1 cellular context compared by ENCODE assay signal in the genomic region with DNA sequence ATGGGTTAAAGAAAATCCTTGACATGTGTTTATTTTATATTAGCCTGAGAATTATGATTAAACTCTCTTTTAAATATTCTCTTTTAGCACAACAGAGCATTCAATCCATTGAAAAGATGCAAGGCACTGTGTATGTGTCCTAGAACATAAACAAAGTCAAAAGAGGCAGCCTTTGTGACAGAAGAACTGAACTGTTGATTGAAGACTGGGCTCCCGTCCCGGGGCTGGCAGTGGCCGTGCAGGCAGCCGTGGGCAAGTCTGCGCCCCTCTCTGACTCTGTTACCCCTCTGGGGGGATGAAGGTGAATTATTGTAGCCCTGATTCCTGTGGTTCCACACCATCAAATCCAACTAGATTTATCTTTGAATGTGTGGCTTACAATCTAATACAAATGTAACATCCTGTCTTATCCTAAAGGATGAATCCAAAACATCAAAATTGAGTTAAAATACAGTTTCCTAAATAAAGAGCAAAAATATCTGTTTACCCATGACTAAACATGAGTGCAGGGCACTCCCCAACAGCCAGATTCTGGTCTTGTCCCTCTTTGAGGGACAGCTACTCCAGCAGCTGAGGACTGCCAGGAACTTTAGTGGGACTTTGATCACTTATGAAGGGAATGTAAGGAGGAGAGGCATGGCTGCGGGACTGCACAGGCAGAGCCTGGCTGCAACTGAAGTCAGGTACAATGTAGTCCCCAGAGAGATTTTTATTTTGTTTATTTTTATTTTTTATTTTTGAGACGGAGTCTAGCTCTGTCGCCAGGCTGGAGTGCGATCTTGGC.
TF ChIP-seq lines count a peak whose summit lies in the region.

No MANE protein-coding gene starts in this region.

TF ChIP-seq in HepG2, 621 proteins besides CTCF, POLR2A, EP300 and RAD21 (continued from another document):
- TF ChIP-seq, protein P1, sequence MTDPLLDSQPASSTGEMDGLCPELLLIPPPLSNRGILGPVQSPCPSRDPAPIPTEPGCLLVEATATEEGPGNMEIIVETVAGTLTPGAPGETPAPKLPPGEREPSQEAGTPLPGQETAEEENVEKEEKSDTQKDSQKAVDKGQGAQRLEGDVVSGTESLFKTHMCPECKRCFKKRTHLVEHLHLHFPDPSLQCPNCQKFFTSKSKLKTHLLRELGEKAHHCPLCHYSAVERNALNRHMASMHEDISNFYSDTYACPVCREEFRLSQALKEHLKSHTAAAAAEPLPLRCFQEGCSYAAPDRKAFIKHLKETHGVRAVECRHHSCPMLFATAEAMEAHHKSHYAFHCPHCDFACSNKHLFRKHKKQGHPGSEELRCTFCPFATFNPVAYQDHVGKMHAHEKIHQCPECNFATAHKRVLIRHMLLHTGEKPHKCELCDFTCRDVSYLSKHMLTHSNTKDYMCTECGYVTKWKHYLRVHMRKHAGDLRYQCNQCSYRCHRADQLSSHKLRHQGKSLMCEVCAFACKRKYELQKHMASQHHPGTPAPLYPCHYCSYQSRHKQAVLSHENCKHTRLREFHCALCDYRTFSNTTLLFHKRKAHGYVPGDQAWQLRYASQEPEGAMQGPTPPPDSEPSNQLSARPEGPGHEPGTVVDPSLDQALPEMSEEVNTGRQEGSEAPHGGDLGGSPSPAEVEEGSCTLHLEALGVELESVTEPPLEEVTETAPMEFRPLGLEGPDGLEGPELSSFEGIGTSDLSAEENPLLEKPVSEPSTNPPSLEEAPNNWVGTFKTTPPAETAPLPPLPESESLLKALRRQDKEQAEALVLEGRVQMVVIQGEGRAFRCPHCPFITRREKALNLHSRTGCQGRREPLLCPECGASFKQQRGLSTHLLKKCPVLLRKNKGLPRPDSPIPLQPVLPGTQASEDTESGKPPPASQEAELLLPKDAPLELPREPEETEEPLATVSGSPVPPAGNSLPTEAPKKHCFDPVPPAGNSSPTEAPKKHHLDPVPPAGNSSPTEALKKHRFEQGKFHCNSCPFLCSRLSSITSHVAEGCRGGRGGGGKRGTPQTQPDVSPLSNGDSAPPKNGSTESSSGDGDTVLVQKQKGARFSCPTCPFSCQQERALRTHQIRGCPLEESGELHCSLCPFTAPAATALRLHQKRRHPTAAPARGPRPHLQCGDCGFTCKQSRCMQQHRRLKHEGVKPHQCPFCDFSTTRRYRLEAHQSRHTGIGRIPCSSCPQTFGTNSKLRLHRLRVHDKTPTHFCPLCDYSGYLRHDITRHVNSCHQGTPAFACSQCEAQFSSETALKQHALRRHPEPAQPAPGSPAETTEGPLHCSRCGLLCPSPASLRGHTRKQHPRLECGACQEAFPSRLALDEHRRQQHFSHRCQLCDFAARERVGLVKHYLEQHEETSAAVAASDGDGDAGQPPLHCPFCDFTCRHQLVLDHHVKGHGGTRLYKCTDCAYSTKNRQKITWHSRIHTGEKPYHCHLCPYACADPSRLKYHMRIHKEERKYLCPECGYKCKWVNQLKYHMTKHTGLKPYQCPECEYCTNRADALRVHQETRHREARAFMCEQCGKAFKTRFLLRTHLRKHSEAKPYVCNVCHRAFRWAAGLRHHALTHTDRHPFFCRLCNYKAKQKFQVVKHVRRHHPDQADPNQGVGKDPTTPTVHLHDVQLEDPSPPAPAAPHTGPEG (CRISPR knock-in tag; IDR thresholded peaks at IDR 0.05), result no peak
- TF ChIP-seq, protein P2, sequence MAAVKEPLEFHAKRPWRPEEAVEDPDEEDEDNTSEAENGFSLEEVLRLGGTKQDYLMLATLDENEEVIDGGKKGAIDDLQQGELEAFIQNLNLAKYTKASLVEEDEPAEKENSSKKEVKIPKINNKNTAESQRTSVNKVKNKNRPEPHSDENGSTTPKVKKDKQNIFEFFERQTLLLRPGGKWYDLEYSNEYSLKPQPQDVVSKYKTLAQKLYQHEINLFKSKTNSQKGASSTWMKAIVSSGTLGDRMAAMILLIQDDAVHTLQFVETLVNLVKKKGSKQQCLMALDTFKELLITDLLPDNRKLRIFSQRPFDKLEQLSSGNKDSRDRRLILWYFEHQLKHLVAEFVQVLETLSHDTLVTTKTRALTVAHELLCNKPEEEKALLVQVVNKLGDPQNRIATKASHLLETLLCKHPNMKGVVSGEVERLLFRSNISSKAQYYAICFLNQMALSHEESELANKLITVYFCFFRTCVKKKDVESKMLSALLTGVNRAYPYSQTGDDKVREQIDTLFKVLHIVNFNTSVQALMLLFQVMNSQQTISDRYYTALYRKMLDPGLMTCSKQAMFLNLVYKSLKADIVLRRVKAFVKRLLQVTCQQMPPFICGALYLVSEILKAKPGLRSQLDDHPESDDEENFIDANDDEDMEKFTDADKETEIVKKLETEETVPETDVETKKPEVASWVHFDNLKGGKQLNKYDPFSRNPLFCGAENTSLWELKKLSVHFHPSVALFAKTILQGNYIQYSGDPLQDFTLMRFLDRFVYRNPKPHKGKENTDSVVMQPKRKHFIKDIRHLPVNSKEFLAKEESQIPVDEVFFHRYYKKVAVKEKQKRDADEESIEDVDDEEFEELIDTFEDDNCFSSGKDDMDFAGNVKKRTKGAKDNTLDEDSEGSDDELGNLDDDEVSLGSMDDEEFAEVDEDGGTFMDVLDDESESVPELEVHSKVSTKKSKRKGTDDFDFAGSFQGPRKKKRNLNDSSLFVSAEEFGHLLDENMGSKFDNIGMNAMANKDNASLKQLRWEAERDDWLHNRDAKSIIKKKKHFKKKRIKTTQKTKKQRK (IDR thresholded peaks at IDR 0.05; ENCODE audit: low read length), result no peak
- TF ChIP-seq, protein P3, sequence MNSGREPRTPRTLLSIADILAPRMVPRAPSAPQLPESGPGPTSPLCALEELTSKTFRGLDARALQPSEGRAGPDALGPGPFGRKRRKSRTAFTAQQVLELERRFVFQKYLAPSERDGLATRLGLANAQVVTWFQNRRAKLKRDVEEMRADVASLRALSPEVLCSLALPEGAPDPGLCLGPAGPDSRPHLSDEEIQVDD (CRISPR knock-in tag; IDR thresholded peaks at IDR 0.05; ENCODE audit: borderline replicate concordance), result no peak
- TF ChIP-seq ZIK1 (CRISPR knock-in tag; IDR thresholded peaks at IDR 0.05; ENCODE audit: borderline replicate concordance, low read depth) (no peak), YEATS2 (CRISPR knock-in tag; IDR thresholded peaks at IDR 0.05; ENCODE audit: borderline replicate concordance) (no peak), SUZ12 (IDR thresholded peaks at IDR 0.05; ENCODE audit: low read depth, low read length) (no peak), ZNF607 (CRISPR knock-in tag; IDR thresholded peaks at IDR 0.05; ENCODE audit: borderline replicate concordance) (no peak), ZFAT (CRISPR knock-in tag; conservative IDR thresholded peaks at IDR 0.05) (no peak), BORCS8-MEF2B (CRISPR knock-in tag; IDR thresholded peaks at IDR 0.05) (no peak), CAMTA2 (CRISPR knock-in tag; IDR thresholded peaks at IDR 0.05; ENCODE audit: borderline replicate concordance) (no peak), NAIF1 (CRISPR knock-in tag; IDR thresholded peaks at IDR 0.05; ENCODE audit: borderline replicate concordance) (no peak), ISX (CRISPR knock-in tag; conservative IDR thresholded peaks at IDR 0.05) (no peak), ZNF562 (CRISPR knock-in tag; IDR thresholded peaks at IDR 0.05; ENCODE audit: borderline replicate concordance) (no peak), MAFK (conservative IDR thresholded peaks at IDR 0.05 in 1 of 2, IDR thresholded peaks at IDR 0.05 in 1 of 2; ENCODE audit: low read length in 2 of 2) (no peak), GTF3A (CRISPR knock-in tag; conservative IDR thresholded peaks at IDR 0.05) (no peak)
- TF ChIP-seq, protein P4, sequence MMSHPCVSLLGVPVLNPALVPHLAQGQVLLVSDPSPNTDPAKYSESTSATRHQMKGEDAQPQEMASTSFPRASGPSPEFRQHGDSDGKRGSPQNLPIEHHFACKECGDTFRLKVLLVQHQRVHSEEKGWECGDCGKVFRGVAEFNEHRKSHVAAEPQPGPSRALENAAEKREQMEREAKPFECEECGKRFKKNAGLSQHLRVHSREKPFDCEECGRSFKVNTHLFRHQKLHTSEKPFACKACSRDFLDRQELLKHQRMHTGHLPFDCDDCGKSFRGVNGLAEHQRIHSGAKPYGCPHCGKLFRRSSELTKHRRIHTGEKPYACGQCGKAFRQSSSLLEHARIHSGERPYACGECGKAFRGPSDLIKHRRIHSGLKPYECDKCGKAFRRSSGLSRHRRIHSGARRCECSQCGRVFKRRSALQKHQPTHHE (CRISPR knock-in tag; IDR thresholded peaks at IDR 0.05; ENCODE audit: borderline replicate concordance), result no peak
- TF ChIP-seq, protein P5, sequence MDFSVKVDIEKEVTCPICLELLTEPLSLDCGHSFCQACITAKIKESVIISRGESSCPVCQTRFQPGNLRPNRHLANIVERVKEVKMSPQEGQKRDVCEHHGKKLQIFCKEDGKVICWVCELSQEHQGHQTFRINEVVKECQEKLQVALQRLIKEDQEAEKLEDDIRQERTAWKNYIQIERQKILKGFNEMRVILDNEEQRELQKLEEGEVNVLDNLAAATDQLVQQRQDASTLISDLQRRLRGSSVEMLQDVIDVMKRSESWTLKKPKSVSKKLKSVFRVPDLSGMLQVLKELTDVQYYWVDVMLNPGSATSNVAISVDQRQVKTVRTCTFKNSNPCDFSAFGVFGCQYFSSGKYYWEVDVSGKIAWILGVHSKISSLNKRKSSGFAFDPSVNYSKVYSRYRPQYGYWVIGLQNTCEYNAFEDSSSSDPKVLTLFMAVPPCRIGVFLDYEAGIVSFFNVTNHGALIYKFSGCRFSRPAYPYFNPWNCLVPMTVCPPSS (IDR thresholded peaks at IDR 0.05), result no peak
- TF ChIP-seq, protein P6, sequence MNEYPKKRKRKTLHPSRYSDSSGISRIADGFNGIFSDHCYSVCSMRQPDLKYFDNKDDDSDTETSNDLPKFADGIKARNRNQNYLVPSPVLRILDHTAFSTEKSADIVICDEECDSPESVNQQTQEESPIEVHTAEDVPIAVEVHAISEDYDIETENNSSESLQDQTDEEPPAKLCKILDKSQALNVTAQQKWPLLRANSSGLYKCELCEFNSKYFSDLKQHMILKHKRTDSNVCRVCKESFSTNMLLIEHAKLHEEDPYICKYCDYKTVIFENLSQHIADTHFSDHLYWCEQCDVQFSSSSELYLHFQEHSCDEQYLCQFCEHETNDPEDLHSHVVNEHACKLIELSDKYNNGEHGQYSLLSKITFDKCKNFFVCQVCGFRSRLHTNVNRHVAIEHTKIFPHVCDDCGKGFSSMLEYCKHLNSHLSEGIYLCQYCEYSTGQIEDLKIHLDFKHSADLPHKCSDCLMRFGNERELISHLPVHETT (CRISPR knock-in tag; conservative IDR thresholded peaks at IDR 0.05), result no peak
